Comparison of ENCODE assay signal across 17 cellular contexts in the genomic region with DNA sequence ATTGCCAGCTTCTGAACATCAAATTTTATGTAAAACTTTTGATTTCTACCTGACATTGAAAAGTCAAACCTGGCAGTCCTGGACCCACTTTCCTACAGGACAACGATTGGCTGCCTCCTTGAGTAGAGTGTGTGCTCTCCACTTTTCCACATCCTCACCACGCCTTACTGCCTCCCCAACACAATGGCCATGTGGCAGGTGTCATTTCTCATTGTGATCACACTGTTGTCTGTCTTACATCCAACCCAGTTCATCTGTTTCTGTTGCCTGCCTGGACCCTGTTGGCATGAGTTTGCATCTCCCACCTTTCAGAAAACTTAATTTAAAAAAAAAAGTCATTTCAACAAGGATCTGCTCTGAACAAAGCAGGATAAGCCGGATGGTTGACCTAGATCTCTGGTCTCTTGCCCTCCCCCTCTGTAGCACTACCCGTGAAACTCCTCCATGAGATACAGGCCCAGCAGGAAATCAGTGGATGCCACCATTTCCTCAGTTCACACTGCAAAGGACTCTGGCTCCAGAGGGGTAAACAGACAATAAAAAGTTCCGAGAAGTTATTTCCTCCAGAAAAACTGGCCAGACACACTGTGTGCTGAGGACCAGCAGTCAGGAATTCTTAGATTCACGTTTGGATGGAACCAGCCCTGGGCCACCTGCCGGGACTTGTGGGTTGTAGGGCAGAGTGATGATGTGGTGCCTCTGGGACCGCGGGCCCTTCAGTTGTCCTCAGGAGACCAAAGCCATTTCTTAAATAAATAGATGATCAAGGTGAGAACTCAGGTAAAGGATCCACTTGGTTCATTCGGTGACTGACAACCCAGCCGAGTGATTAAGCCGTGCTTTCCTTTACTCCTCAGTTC. TPM values are rescaled to one million over a fixed set of nuclear protein-coding genes. Genes with fewer than 3 reads are reported as not detected.
A peak's percentile ranks its signal among the peaks of the same experiment; 100 is the strongest.
DNase-seq lines count a peak whose midpoint lies in the region; ATAC-seq and TF ChIP-seq lines count a peak whose summit lies in the region.
"Had no signal": no experiment of that assay in that cellular context is flagged by ENCODE, and none has a peak within 500 bp of the region (broad histone marks: within the 10 kb centered on the region; RNA-seq: fewer than 3 reads in every experiment).

No MANE protein-coding gene starts in this region.

- H3K9ac ChIP-seq in endodermal cell (ENCODE audit: extremely low read depth, low read length, poor library complexity, severe bottlenecking) = no peak overlapping the region

- ATAC-seq in lung (ENCODE audit: insufficient read depth, low FRiP score) (no peak), GM19035 (IDR thresholded peaks at IDR 0.05; ENCODE audit: unreplicated experiment) (no peak)
- ATAC-seq in activated CD4-positive, alpha-beta T cell treated with anti-CD3 and anti-CD28 coated beads for 36 hours = no peak
- ATAC-seq: PC-3 had no signal

- peaks cover 62% of the 10 kb centered on the region for H3K36me3 Mint-ChIP-seq in endodermal cell (ENCODE audit: low read depth)
- H3K36me3 Mint-ChIP-seq in activated CD4-positive, alpha-beta T cell treated with anti-CD3 and anti-CD28 coated beads for 36 hours (ENCODE audit: low read depth) = peaks cover 5% of the 10 kb centered on the region
- H3K36me3 Mint-ChIP-seq: CD4-positive, CD25-positive, alpha-beta regulatory T cell had no signal

- H3K4me1 ChIP-seq in endodermal cell (ENCODE audit: control insufficient read depth, insufficient read depth, low read length) (no peaks in the 10 kb centered on the region), lung (ENCODE audit: control insufficient read depth in 2 of 2, insufficient read depth in 2 of 2, low read length in 2 of 2) (peaks cover 0 to 4% of the 10 kb centered on the region in 2 donors), spleen (peaks cover 0 to 17% (median 0%) of the 10 kb centered on the region in 6 donors)

- no peak for TF ChIP-seq CTCF in endodermal cell (conservative IDR thresholded peaks at IDR 0.05)
- TF ChIP-seq CTCF in lung (IDR thresholded peaks at IDR 0.05; ENCODE audit: control extremely low read depth, extremely low read depth) = no peak
- no peak for TF ChIP-seq CTCF in spleen (IDR thresholded peaks at IDR 0.05 in 8 of 11, conservative IDR thresholded peaks at IDR 0.05 in 3 of 11)

- H3K4me3 ChIP-seq in endodermal cell (ENCODE audit: low read length) = no peak overlapping the region
- H3K4me3 ChIP-seq in lung = no peak overlapping the region
- no peak overlapping the region for H3K4me3 ChIP-seq in spleen

- H3K27ac Mint-ChIP-seq in endodermal cell = no peak overlapping the region
- H3K27ac Mint-ChIP-seq in activated CD4-positive, alpha-beta T cell treated with anti-CD3 and anti-CD28 coated beads for 36 hours = no peak overlapping the region
- H3K27ac Mint-ChIP-seq: CD4-positive, CD25-positive, alpha-beta regulatory T cell; HFFc6 had no signal

- H3K27me3 ChIP-seq in endodermal cell (ENCODE audit: control insufficient read depth, insufficient read depth, low read length, poor library complexity, severe bottlenecking) = no peaks in the 10 kb centered on the region
- H3K27me3 ChIP-seq in lung (ENCODE audit: control insufficient read depth, insufficient read depth) = no peaks in the 10 kb centered on the region
- H3K27me3 ChIP-seq in spleen (replicated peaks in 1 of 7) = no peaks in the 10 kb centered on the region

- 91 to 92% methylated on average over 11 to 12 of the region's 12 CpGs for WGBS in endodermal cell (ENCODE audit: insufficient coverage in 1 of 2, insufficient read length in 1 of 2), 2 experiments
- 80% methylated on average over 12 of the region's 12 CpGs for WGBS in lung, 2 donors
- WGBS in spleen, 5 donors = 74 to 81% (median 76%) methylated on average over 12 of the region's 12 CpGs

- DNase-seq in activated effector memory CD4-positive, alpha-beta T cell treated with anti-CD3 and anti-CD28 coated beads, Interleukin-2, amount 50 U/mL, for 16 hours = peak; percentile 27
- DNase-seq in activated effector memory CD4-positive, alpha-beta T cell treated with Interleukin-2 at 50 U/mL for 16 hours = no peak
- DNase-seq in endodermal cell (peak; percentile 17), lung (ENCODE audit: low spot score) (peak; percentile 25), spleen (peak; percentile 45), AG08395 (ENCODE audit: low spot score) (no peak)
- DNase-seq in activated CD4-positive, alpha-beta T cell treated with anti-CD3 and anti-CD28 coated beads for 36 hours = no peak
- DNase-seq: CD4-positive, CD25-positive, alpha-beta regulatory T cell; DND-41; GF-D8; HFFc6; KBM-7; NCI-H1436 treated with DMSO at 0.1 percent for 48 hours; NCI-H226; NCI-H526 treated with DMSO at 0.1 percent for 48 hours; PC-3 had no signal

- no peaks in the 10 kb centered on the region for H3K4me1 Mint-ChIP-seq in endodermal cell
- H3K4me1 Mint-ChIP-seq in activated CD4-positive, alpha-beta T cell treated with anti-CD3 and anti-CD28 coated beads for 36 hours = no peaks in the 10 kb centered on the region
- H3K4me1 Mint-ChIP-seq: CD4-positive, CD25-positive, alpha-beta regulatory T cell had no signal

- POLR2A ChIA-PET in activated CD4-positive, alpha-beta T cell treated with anti-CD3 and anti-CD28 coated beads for 36 hours (lab: Charles Lee) = no interaction called here

- CTCF ChIA-PET in activated CD4-positive, alpha-beta T cell treated with anti-CD3 and anti-CD28 coated beads for 36 hours (lab: Charles Lee) = no interaction called here

- peaks cover 43% of the 10 kb centered on the region for H3K36me3 ChIP-seq in endodermal cell (ENCODE audit: control insufficient read depth, insufficient read depth, low read length)
- peaks cover 0 to 19% of the 10 kb centered on the region in 2 donors for H3K36me3 ChIP-seq in lung (ENCODE audit: control insufficient read depth in 2 of 2, insufficient read depth in 2 of 2, low read length in 2 of 2)
- peaks cover 0 to 58% (median 15%) of the 10 kb centered on the region in 6 donors for H3K36me3 ChIP-seq in spleen

- no peak overlapping the region for H3K4me3 Mint-ChIP-seq in endodermal cell
- H3K4me3 Mint-ChIP-seq in activated CD4-positive, alpha-beta T cell treated with anti-CD3 and anti-CD28 coated beads for 36 hours = no peak overlapping the region
- H3K4me3 Mint-ChIP-seq: CD4-positive, CD25-positive, alpha-beta regulatory T cell; HFFc6 had no signal

- H3K9me3 ChIP-seq in endodermal cell (ENCODE audit: control insufficient read depth, low read length) (no peaks in the 10 kb centered on the region), lung (ENCODE audit: control insufficient read depth in 2 of 2, insufficient read depth in 1 of 2, low read length in 1 of 2) (peaks cover 0 to 1% of the 10 kb centered on the region in 2 donors), spleen (peaks cover 0 to 7% (median 0%) of the 10 kb centered on the region in 8 donors)

- H3K9me3 Mint-ChIP-seq in endodermal cell = no peaks in the 10 kb centered on the region
- peaks cover 6% of the 10 kb centered on the region for H3K9me3 Mint-ChIP-seq in activated CD4-positive, alpha-beta T cell treated with anti-CD3 and anti-CD28 coated beads for 36 hours (ENCODE audit: low read depth)

- H3K27me3 Mint-ChIP-seq in endodermal cell (ENCODE audit: insufficient read depth) = no peaks in the 10 kb centered on the region
- no peaks in the 10 kb centered on the region for H3K27me3 Mint-ChIP-seq in activated CD4-positive, alpha-beta T cell treated with anti-CD3 and anti-CD28 coated beads for 36 hours

- H3K27ac ChIP-seq in endodermal cell (ENCODE audit: low read depth, low read length) (no peak overlapping the region), lung (ENCODE audit: low read depth in 1 of 2, low read length in 1 of 2) (no peak overlapping the region), spleen (no peak overlapping the region)

- intact Hi-C loops in spleen (cut with DNase I; ENCODE audit: low total_unique reads) = no loop called here
- intact Hi-C loops in activated CD4-positive, alpha-beta T cell treated with anti-CD3 and anti-CD28 coated beads for 36 hours (cut with DNase I, micrococcal nuclease) = loop anchor here in 1 of 2 experiments (5.0 kb wide), 1 partner anchor 222 kb away; no protein-coding TSS in a partner anchor

- TF ChIP-seq POLR2A in spleen (IDR thresholded peaks at IDR 0.05) = no peak

RNA-seq across cellular contexts. Expression of gene AMBP, which starts 48.6 kb away (rescaled TPM):
- total RNA-seq in endodermal cell = 1 to 10 TPM in 1 of 2 donors, under 1 TPM in 1; 0.68 to 2.9 TPM
- 0.32 TPM for polyA plus RNA-seq in endodermal cell (2013, experiment 1 of 2)
- polyA plus RNA-seq in endodermal cell (2013, experiment 2 of 2) = 0.58 TPM
- total RNA-seq in lung = 1 to 10 TPM; 1.2 to 3.7 TPM
- polyA plus RNA-seq in lung = 1 to 10 TPM in 1 of 2 donors, under 1 TPM in 1; 0.47 to 2.0 TPM
- 1 to 10 TPM in 1 of 7 donors, not detected in 6; 1.6 TPM for total RNA-seq in spleen
- polyA plus RNA-seq in spleen = under 1 TPM in 2 of 3 donors, not detected in 1; 0.09 to 0.12 TPM
- total RNA-seq in activated CD4-positive, alpha-beta T cell treated with anti-CD3 and anti-CD28 coated beads for 36 hours = not detected
- total RNA-seq: CD4-positive, CD25-positive, alpha-beta regulatory T cell; HFFc6 had no signal
- polyA plus RNA-seq: CD4-positive, CD25-positive, alpha-beta regulatory T cell had no signal

Comparison
In these comparisons a context has a peak if more than half of its experiments do, and no peak if none do; other contexts are left out.
1. DNase-seq: peak in activated effector memory CD4-positive, alpha-beta T cell treated with anti-CD3 and anti-CD28 coated beads, Interleukin-2, amount 50 U/mL, for 16 hours (single experiment), endodermal cell (single experiment), lung (single experiment) and spleen (single experiment); none in activated effector memory CD4-positive, alpha-beta T cell treated with Interleukin-2 at 50 U/mL for 16 hours (single experiment), AG08395 (single experiment) and activated CD4-positive, alpha-beta T cell treated with anti-CD3 and anti-CD28 coated beads for 36 hours (single experiment).